In genomic region chr7:150000780-150001599, GRCh38 we compare ENCODE assay signal across 8 cellular contexts.
DNase-seq lines count a peak whose midpoint lies in the region; ATAC-seq and TF ChIP-seq lines count a peak whose summit lies in the region.
"Not testable (repeated sequence)": the region's sequence is repeated elsewhere in the genome, so short reads cannot be mapped to it uniquely, and the experiment has no call there.

No MANE protein-coding gene starts in this region.

- not testable (repeated sequence) for H3K4me1 Mint-ChIP-seq in endothelial cell (ENCODE audit: unreplicated experiment); neural crest cell

- not testable (repeated sequence) for BruUV-seq in HCT116 (replicated peaks; lab: Mats Ljungman, UMichigan)

- not testable (repeated sequence) for H3K27ac Mint-ChIP-seq in endothelial cell (ENCODE audit: unreplicated experiment); neural crest cell (ENCODE audit: unreplicated experiment)

- H3K4me3 ChIP-seq in HCT116 (replicated peaks in 1 of 2; ENCODE audit: low read depth in 1 of 2, low read length in 2 of 2): not testable (repeated sequence)

- not testable (repeated sequence) for TF ChIP-seq RAD21 in HCT116 (IDR thresholded peaks at IDR 0.05; ENCODE audit: low read depth)

- H3K9me2 ChIP-seq in HCT116 (ENCODE audit: insufficient read depth): not testable (repeated sequence)

- POLR2A ChIA-PET in HCT116 (lab: Charles Lee): not testable (repeated sequence)

- not testable (repeated sequence) for H3K79me2 ChIP-seq in HCT116 (ENCODE audit: insufficient read depth, low read length)

- TF ChIP-seq POLR2A in HCT116 (IDR thresholded peaks at IDR 0.05; ENCODE audit: borderline replicate concordance, extremely low read depth, insufficient read depth, insufficient read length): not testable (repeated sequence)

- H4K20me1 ChIP-seq in HCT116 (ENCODE audit: insufficient read depth): not testable (repeated sequence)

- H3K9ac ChIP-seq in HCT116 (ENCODE audit: low read length): not testable (repeated sequence)

- H3K4me1 ChIP-seq in HCT116 (ENCODE audit: control insufficient read depth in 1 of 2, insufficient read depth in 2 of 2, low read length in 2 of 2): not testable (repeated sequence)

- not testable (repeated sequence) for H3K4me2 ChIP-seq in HCT116 (ENCODE audit: low read length)

- CTCF ChIA-PET in HCT116 (lab: Charles Lee): not testable (repeated sequence)

- not testable (repeated sequence) for H3K36me3 ChIP-seq in HCT116 (ENCODE audit: control insufficient read depth in 1 of 2, insufficient read depth in 2 of 2, low read length in 2 of 2)

- not testable (repeated sequence) for H3K9me3 Mint-ChIP-seq in endothelial cell (ENCODE audit: unreplicated experiment); neural crest cell

- not testable (repeated sequence) for H3K4me3 Mint-ChIP-seq in endothelial cell (ENCODE audit: unreplicated experiment); neural crest cell

- not testable (repeated sequence) for H3K36me3 Mint-ChIP-seq in endothelial cell (ENCODE audit: low read depth, unreplicated experiment); neural crest cell (ENCODE audit: low read depth)

- H3K27me3 Mint-ChIP-seq in endothelial cell (ENCODE audit: unreplicated experiment); neural crest cell (ENCODE audit: low read depth): not testable (repeated sequence)

- H3K27ac ChIP-seq in HCT116 (ENCODE audit: low read depth, low read length): not testable (repeated sequence)

- H2AFZ ChIP-seq in HCT116 (ENCODE audit: low read depth, low read length, poor library complexity, severe bottlenecking): not testable (repeated sequence)

- not testable (repeated sequence) for H3K9me3 ChIP-seq in HCT116 (ENCODE audit: control insufficient read depth in 1 of 2, insufficient read depth in 1 of 2, low read depth in 1 of 2, low read length in 2 of 2)

- TF ChIP-seq CTCF in HCT116 (IDR thresholded peaks at IDR 0.05 in 2 of 3, conservative IDR thresholded peaks at IDR 0.05 in 1 of 3; ENCODE audit: borderline replicate concordance in 1 of 3, insufficient read depth in 1 of 3, low read depth in 2 of 3, low read length in 2 of 3): peak in 2 of 3 experiments; percentile 15 to 32; a peak in 1 of 6 replicates
- peak; percentile 41 for TF ChIP-seq CTCF in endothelial cell (IDR thresholded peaks at IDR 0.05; ENCODE audit: unreplicated experiment)
- peak; percentile 45 for TF ChIP-seq CTCF in neural crest cell (conservative IDR thresholded peaks at IDR 0.05)

- H3K27me3 ChIP-seq in HCT116 (ENCODE audit: insufficient read depth, low read length): not testable (repeated sequence)

- peak; percentile 65 for ATAC-seq in HCT116

- RAD21 ChIA-PET in HCT116 (lab: Charles Lee; ENCODE audit: low non-redundant PET in 1 of 2, low total read pairs in 2 of 2, uncharacterized antibody in 2 of 2, unreplicated experiment in 2 of 2): not testable (repeated sequence)

- peak; percentile 2 for DNase-seq in CD1c-positive myeloid dendritic cell (ENCODE audit: extremely low spot score)
- not testable (repeated sequence) for DNase-seq in HCT116 (ENCODE audit: low read depth, low spot score)
- DNase-seq in OCI-M1 (lab: John Stamatoyannopoulos, UW): peak; percentile 0
- peak; percentile 2 for DNase-seq in activated CD4-positive, alpha-beta T cell treated with anti-CD3 and anti-CD28 coated beads, Interleukin-2, amount 50 U/mL, for 1 hour
- DNase-seq in activated naive CD4-positive, alpha-beta T cell treated with Interleukin-2 at 50 U/mL for 16 hours: peak; percentile 9
- peak; percentile 47 for DNase-seq in endothelial cell (ENCODE audit: low spot score)
- peak; percentile 5 for DNase-seq in neural crest cell (ENCODE audit: low read depth, low spot score)
- peak; percentile 4 to 22 for DNase-seq in stimulated activated CD4-positive, alpha-beta T cell treated with anti-CD3 and anti-CD28 coated beads, Interleukin-2, amount 100 ng/mL, for 48 hours

- intact Hi-C loops in HCT116 (cut with micrococcal nuclease): not testable (repeated sequence)
